ENCODE assay signal across 10 cellular contexts in genomic region chr16:50209548-50210265, GRCh38. TPM values are rescaled to one million over a fixed set of nuclear protein-coding genes. Genes with fewer than 3 reads are reported as not detected.
DNase-seq lines count a peak whose midpoint lies in the region; ATAC-seq and TF ChIP-seq lines count a peak whose summit lies in the region.
"Had no signal": no experiment of that assay in that cellular context is flagged by ENCODE, and none has a peak within 500 bp of the region (broad histone marks: within the 10 kb centered on the region; RNA-seq: fewer than 3 reads in every experiment).

No MANE protein-coding gene starts in this region.

- in situ Hi-C loops in transverse colon (cut with MboI; ENCODE audit: low pct_ligation_motif_present in 1 of 4, low pct_unique_long_range_greater_than_20kb in 1 of 4, low sequenced_read_pairs in 3 of 4): loop anchor here (10.0 kb wide), 2 partner anchors 145 to 185 kb away; partner anchors contain the start of gene CNEP1R1 (in 4 of the 4)

- H3K27me3 Mint-ChIP-seq in activated T-cell treated with anti-CD3 and anti-CD28 coated beads, Interleukin-2, amount 50 U/mL, for 72 hours (ENCODE audit: low read depth): no peaks in the 10 kb centered on the region
- H3K27me3 Mint-ChIP-seq in activated B cell treated with CpG ODN at 0.5 μM for 24 hours: no peaks in the 10 kb centered on the region

- H3K4me1 ChIP-seq in lower lobe of right lung: peaks cover 51% of the 10 kb centered on the region
- H3K4me1 ChIP-seq in transverse colon: peaks cover 32 to 53% (median 41%) of the 10 kb centered on the region in 4 donors

- DNase-seq in activated T-cell treated with anti-CD3 and anti-CD28 coated beads, Interleukin-2, amount 50 U/mL, for 72 hours: no peak
- DNase-seq in activated T-cell treated with anti-CD3 and anti-CD28 coated beads for 4 hours (no peak), activated B cell treated with CpG ODN at 0.5 μM for 24 hours (no peak), lower lobe of right lung (no peak), transverse colon (peak; percentile 35), superior temporal gyrus (ENCODE audit: extremely low spot score) (no peak), posterior cingulate gyrus (no peak)

- POLR2A ChIA-PET in activated B cell treated with CpG ODN at 0.5 μM for 24 hours (lab: Charles Lee): interaction anchor here (0.7 to 2.8 kb wide), 5 partner anchors 54 to 184 kb away, joined by 3 to 10 read pairs (median 3); partner anchors contain the start of genes CNEP1R1 and HEATR3

- H3K4me3 ChIP-seq in lower lobe of right lung (no peak overlapping the region), transverse colon (no peak overlapping the region)

- TF ChIP-seq POLR2A in transverse colon (IDR thresholded peaks at IDR 0.05): no peak

- no peak overlapping the region for H3K4me3 Mint-ChIP-seq in activated T-cell treated with anti-CD3 and anti-CD28 coated beads, Interleukin-2, amount 50 U/mL, for 72 hours
- no peak overlapping the region for H3K4me3 Mint-ChIP-seq in activated B cell treated with CpG ODN at 0.5 μM for 24 hours

- H3K9me3 ChIP-seq in lower lobe of right lung: no peaks in the 10 kb centered on the region
- no peaks in the 10 kb centered on the region for H3K9me3 ChIP-seq in transverse colon
- H3K9me3 ChIP-seq: BE2C had no signal

- peaks cover 26% of the 10 kb centered on the region for H3K4me1 Mint-ChIP-seq in activated T-cell treated with anti-CD3 and anti-CD28 coated beads, Interleukin-2, amount 50 U/mL, for 72 hours (ENCODE audit: low read depth)
- peaks cover 36% of the 10 kb centered on the region for H3K4me1 Mint-ChIP-seq in activated B cell treated with CpG ODN at 0.5 μM for 24 hours

- H3K27ac Mint-ChIP-seq in activated T-cell treated with anti-CD3 and anti-CD28 coated beads, Interleukin-2, amount 50 U/mL, for 72 hours: peak overlapping the region; percentile 87
- H3K27ac Mint-ChIP-seq in activated B cell treated with CpG ODN at 0.5 μM for 24 hours: peak overlapping the region; percentile 41

- H3K27me3 ChIP-seq in lower lobe of right lung (ENCODE audit: low read depth): no peaks in the 10 kb centered on the region
- no peaks in the 10 kb centered on the region for H3K27me3 ChIP-seq in transverse colon
- H3K27me3 ChIP-seq: BE2C, brain microvascular endothelial cell had no signal

- TF ChIP-seq CTCF in activated B cell treated with CpG ODN at 0.5 μM for 24 hours (IDR thresholded peaks at IDR 0.05) (no peak), lower lobe of right lung (IDR thresholded peaks at IDR 0.05) (no peak), transverse colon (IDR thresholded peaks at IDR 0.05) (no peak)

- no peak for TF ChIP-seq EP300 in transverse colon (IDR thresholded peaks at IDR 0.05; ENCODE audit: low read depth)

- intact Hi-C loops in activated B cell treated with CpG ODN at 0.5 μM for 24 hours (cut with micrococcal nuclease) (loop anchor here (1.0 to 10.0 kb wide), 6 partner anchors 15 to 335 kb away; partner anchors contain the start of genes CNEP1R1, NKD1 and TENT4B), lower lobe of right lung (cut with DNase I) (loop anchor here (10.0 kb wide), 1 partner anchor 185 kb away; the partner anchor contains the start of gene CNEP1R1), transverse colon (cut with DNase I; ENCODE audit: low total_unique reads) (loop anchor here (5.0 to 10.0 kb wide), 2 partner anchors 57 to 155 kb away; partner anchors contain the start of genes BRD7 and TENT4B), posterior cingulate gyrus (cut with DNase I) (loop anchor here (2.0 to 10.0 kb wide), 6 partner anchors 55 to 598 kb away; partner anchors contain the start of genes BRD7 and CNEP1R1)

- CTCF ChIA-PET in activated B cell treated with CpG ODN at 0.5 μM for 24 hours (lab: Charles Lee): interaction anchor here (0.5 to 6.5 kb wide), 20 partner anchors 8 to 1773 kb away, joined by 3 to 105 read pairs (median 6); partner anchors contain the start of genes BRD7, CNEP1R1 and HEATR3

- WGBS in transverse colon (ENCODE audit: low coverage in 1 of 2), 2 donors: 48 to 49% methylated on average over 5 to 6 of the region's 7 CpGs

- H3K36me3 Mint-ChIP-seq in activated T-cell treated with anti-CD3 and anti-CD28 coated beads, Interleukin-2, amount 50 U/mL, for 72 hours (ENCODE audit: insufficient read depth in 2 of 2): peaks cover 0 to 12% of the 10 kb centered on the region in 2 donors
- peaks cover 29% of the 10 kb centered on the region for H3K36me3 Mint-ChIP-seq in activated B cell treated with CpG ODN at 0.5 μM for 24 hours (ENCODE audit: low read depth)

- H3K27ac ChIP-seq in lower lobe of right lung: peak overlapping the region; percentile 27
- H3K27ac ChIP-seq in transverse colon: peak overlapping the region; percentile 59 to 70 (median 68)

- peak in 1 of 2 donors; percentile 12 for ATAC-seq in activated T-cell treated with anti-CD3 and anti-CD28 coated beads, Interleukin-2, amount 50 U/mL, for 72 hours (replicated peaks in 1 of 2)
- no peak for ATAC-seq in activated B cell treated with CpG ODN at 0.5 μM for 24 hours (ENCODE audit: low read depth)
- ATAC-seq in lower lobe of right lung: peak; percentile 31 to 66
- no peak for ATAC-seq in GM21526 (IDR thresholded peaks at IDR 0.05; ENCODE audit: low FRiP score, unreplicated experiment)

- H3K36me3 ChIP-seq in lower lobe of right lung (peaks cover 22% of the 10 kb centered on the region), transverse colon (peaks cover 0 to 8% (median 0%) of the 10 kb centered on the region in 4 donors)

- no peaks in the 10 kb centered on the region for H3K9me3 Mint-ChIP-seq in activated T-cell treated with anti-CD3 and anti-CD28 coated beads, Interleukin-2, amount 50 U/mL, for 72 hours
- H3K9me3 Mint-ChIP-seq in activated B cell treated with CpG ODN at 0.5 μM for 24 hours: no peaks in the 10 kb centered on the region

RNA-seq across cellular contexts. Expression of gene TENT4B, which starts 56.6 kb away (rescaled TPM):
- 10 to 100 TPM; 27.5 to 29.0 TPM for total RNA-seq in activated T-cell treated with anti-CD3 and anti-CD28 coated beads, Interleukin-2, amount 50 U/mL, for 72 hours
- total RNA-seq in activated B cell treated with CpG ODN at 0.5 μM for 24 hours (13.0 and 13.2 TPM in 2 replicates), lower lobe of right lung (12.8 TPM), transverse colon (10 to 100 TPM in 2 of 4 donors, 1 to 10 TPM in 2; 8.2 to 18.0 (median 13.0) TPM)

RNA-seq across cellular contexts. Expression of gene ADCY7, which starts 56.6 kb away (rescaled TPM):
- total RNA-seq in activated T-cell treated with anti-CD3 and anti-CD28 coated beads, Interleukin-2, amount 50 U/mL, for 72 hours: 10 to 100 TPM; 67.5 to 97.1 TPM
- total RNA-seq in activated B cell treated with CpG ODN at 0.5 μM for 24 hours (109 and 128 TPM in 2 replicates), lower lobe of right lung (115 TPM), transverse colon (10 to 100 TPM in 3 of 4 donors, 1 to 10 TPM in 1; 4.6 to 44.9 (median 14.1) TPM)

Comparison
In these comparisons a context has a peak if more than half of its experiments do, and no peak if none do; other contexts are left out.
1. ATAC-seq: peak in lower lobe of right lung (2 of 2); none in activated B cell treated with CpG ODN at 0.5 μM for 24 hours (single experiment) and GM21526 (single experiment).